Comparison of ENCODE assay signal across 13 cellular contexts in the genomic region with DNA sequence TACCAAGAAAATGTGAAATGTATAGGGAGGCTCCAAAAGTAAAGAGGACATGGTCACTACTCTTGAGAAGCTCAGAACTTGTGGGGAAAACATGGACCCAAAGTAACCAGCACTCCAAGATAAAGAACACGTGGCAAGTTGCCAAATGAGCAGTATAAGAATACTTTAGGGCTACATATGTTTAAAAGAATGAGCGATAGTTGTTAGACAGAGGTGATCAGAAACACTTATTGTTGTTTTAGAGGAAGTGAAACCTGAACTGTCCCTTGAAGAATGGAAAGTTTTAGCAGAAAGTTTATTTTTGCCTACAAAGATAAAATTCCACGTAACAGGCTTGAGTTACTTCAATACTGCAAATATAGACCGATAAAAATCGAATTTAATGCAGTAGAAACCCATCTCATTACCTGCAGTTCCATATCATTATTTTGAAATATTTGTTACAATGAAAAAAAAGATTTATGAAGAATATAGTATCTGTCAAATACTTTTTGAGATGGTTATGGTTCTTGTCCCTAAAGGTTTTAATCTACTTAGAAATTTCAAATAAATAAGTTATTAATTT.
DNase-seq lines count a peak whose midpoint lies in the region; ATAC-seq and TF ChIP-seq lines count a peak whose summit lies in the region.
"Had no signal": no experiment of that assay in that cellular context is flagged by ENCODE, and none has a peak within 500 bp of the region (broad histone marks: within the 10 kb centered on the region; RNA-seq: fewer than 3 reads in every experiment).

No MANE protein-coding gene starts in this region.

- H3K4me1 ChIP-seq in sigmoid colon, result no peaks in the 10 kb centered on the region

- H3K27me3 ChIP-seq in sigmoid colon, result no peaks in the 10 kb centered on the region
- H3K27me3 ChIP-seq: tibial nerve had no signal

- DNase-seq in OCI-M1 (lab: John Stamatoyannopoulos, UW) (peak; percentile 42), sigmoid colon (no peak), COLO668 (lab: John Stamatoyannopoulos, UW; ENCODE audit: unreplicated experiment) (no peak), CD14-positive monocyte (ENCODE audit: low spot score) (no peak)
- DNase-seq in stimulated activated naive CD8-positive, alpha-beta T cell treated with anti-CD3 and anti-CD28 coated beads, Interleukin-15, amount 100 ng/mL, for 72 hours, result no peak
- DNase-seq: CD4-positive, alpha-beta T cell; GOT3; NCI-H446 had no signal

- H3K4me3 ChIP-seq in sigmoid colon, result no peak overlapping the region
- H3K4me3 ChIP-seq: lung, tibial nerve had no signal

- TF ChIP-seq CTCF in sigmoid colon (IDR thresholded peaks at IDR 0.05) (no peak), CD14-positive monocyte (IDR thresholded peaks at IDR 0.05) (no peak)

- H3K36me3 Mint-ChIP-seq in CD14-positive monocyte, result no peaks in the 10 kb centered on the region

- peak; percentile 97 for ATAC-seq in GM18499 (IDR thresholded peaks at IDR 0.05; ENCODE audit: insufficient read depth, unreplicated experiment)
- ATAC-seq in GM21367 (IDR thresholded peaks at IDR 0.05; ENCODE audit: unreplicated experiment), result peak; percentile 95
- ATAC-seq in HG03095 (IDR thresholded peaks at IDR 0.05; ENCODE audit: unreplicated experiment), result peak; percentile 91
- ATAC-seq in stimulated activated naive CD8-positive, alpha-beta T cell treated with anti-CD3 and anti-CD28 coated beads, Interleukin-15, amount 100 ng/mL, for 72 hours, result no peak

- H3K27ac Mint-ChIP-seq in stimulated activated naive CD8-positive, alpha-beta T cell treated with anti-CD3 and anti-CD28 coated beads, Interleukin-15, amount 100 ng/mL, for 72 hours, result no peak overlapping the region
- H3K27ac Mint-ChIP-seq in CD14-positive monocyte, result no peak overlapping the region
- H3K27ac Mint-ChIP-seq: CD4-positive, alpha-beta T cell had no signal

- no peaks in the 10 kb centered on the region for H3K9me3 ChIP-seq in sigmoid colon
- H3K9me3 ChIP-seq: tibial nerve had no signal

- H3K4me1 Mint-ChIP-seq in stimulated activated naive CD8-positive, alpha-beta T cell treated with anti-CD3 and anti-CD28 coated beads, Interleukin-15, amount 100 ng/mL, for 72 hours, result no peaks in the 10 kb centered on the region
- no peaks in the 10 kb centered on the region for H3K4me1 Mint-ChIP-seq in CD14-positive monocyte

- no peak for TF ChIP-seq EP300 in sigmoid colon (IDR thresholded peaks at IDR 0.05)

- H3K36me3 ChIP-seq in sigmoid colon, result no peaks in the 10 kb centered on the region
- H3K36me3 ChIP-seq: tibial nerve had no signal

- H3K27ac ChIP-seq in sigmoid colon, result no peak overlapping the region
- H3K27ac ChIP-seq: tibial nerve had no signal

- intact Hi-C loops in sigmoid colon (cut with DNase I) (no loop called here), CD14-positive monocyte (cut with micrococcal nuclease) (no loop called here)

- H3K27me3 Mint-ChIP-seq in stimulated activated naive CD8-positive, alpha-beta T cell treated with anti-CD3 and anti-CD28 coated beads, Interleukin-15, amount 100 ng/mL, for 72 hours, result no peaks in the 10 kb centered on the region
- H3K27me3 Mint-ChIP-seq in CD14-positive monocyte (ENCODE audit: low read depth in 3 of 3), result peaks cover 0 to 1% (median 0%) of the 10 kb centered on the region in 3 donors
- H3K27me3 Mint-ChIP-seq: CD4-positive, alpha-beta T cell had no signal

- whole genome bisulfite sequencing in sigmoid colon, 2 donors, result 35 to 43% methylated on average over 5 of the region's 5 CpGs

- no peak for TF ChIP-seq POLR2A in sigmoid colon (IDR thresholded peaks at IDR 0.05)

- no peak overlapping the region for H3K4me3 Mint-ChIP-seq in stimulated activated naive CD8-positive, alpha-beta T cell treated with anti-CD3 and anti-CD28 coated beads, Interleukin-15, amount 100 ng/mL, for 72 hours
- no peak overlapping the region for H3K4me3 Mint-ChIP-seq in CD14-positive monocyte
- H3K4me3 Mint-ChIP-seq: CD4-positive, alpha-beta T cell had no signal

- no peaks in the 10 kb centered on the region for H3K9me3 Mint-ChIP-seq in stimulated activated naive CD8-positive, alpha-beta T cell treated with anti-CD3 and anti-CD28 coated beads, Interleukin-15, amount 100 ng/mL, for 72 hours
- H3K9me3 Mint-ChIP-seq in CD14-positive monocyte, result peaks cover 0 to 2% (median 0%) of the 10 kb centered on the region in 7 donors
- H3K9me3 Mint-ChIP-seq: CD4-positive, alpha-beta T cell had no signal
